Comparison of ENCODE assay signal across 15 cellular contexts in genomic region chr15:93223803-93224202, GRCh38.
"Had no signal": no experiment of that assay in that cellular context is flagged by ENCODE, and none has a peak within 500 bp of the region (broad histone marks: within the 10 kb centered on the region; RNA-seq: fewer than 3 reads in every experiment).

No MANE protein-coding gene starts in this region.

- FAIRE-seq: small intestine had no signal

- H3K4me3 ChIP-seq: cardiac muscle cell, dorsolateral prefrontal cortex, gastroesophageal sphincter, heart right ventricle, upper lobe of left lung had no signal

- DNase-seq: activated CD4-positive, alpha-beta T cell treated with anti-CD3 and anti-CD28 coated beads, Interleukin-2, amount 50 U/mL, for 1 hour; activated CD4-positive, CD25-positive, alpha-beta regulatory T cell; activated CD8-positive, alpha-beta memory T cell treated with anti-CD3 and anti-CD28 coated beads for 24 hours; activated effector memory CD4-positive, alpha-beta T cell treated with anti-CD3 and anti-CD28 coated beads, Interleukin-2, amount 50 U/mL, for 16 hours; dorsolateral prefrontal cortex; endodermal cell; heart right ventricle; occipital lobe; right cardiac atrium; small intestine; stimulated activated CD4-positive, alpha-beta T cell treated with anti-CD3 and anti-CD28 coated beads, Interleukin-4, amount 100 ng/mL, for 4 hours; stimulated activated CD8-positive, alpha-beta memory T cell treated with anti-CD3 and anti-CD28 coated beads, Interleukin-4, amount 100 ng/mL, for 48 hours; upper lobe of left lung had no signal

- ATAC-seq: gastroesophageal sphincter, heart right ventricle, right cardiac atrium had no signal
